ENCODE assay signal across 10 cellular contexts in the genomic region with DNA sequence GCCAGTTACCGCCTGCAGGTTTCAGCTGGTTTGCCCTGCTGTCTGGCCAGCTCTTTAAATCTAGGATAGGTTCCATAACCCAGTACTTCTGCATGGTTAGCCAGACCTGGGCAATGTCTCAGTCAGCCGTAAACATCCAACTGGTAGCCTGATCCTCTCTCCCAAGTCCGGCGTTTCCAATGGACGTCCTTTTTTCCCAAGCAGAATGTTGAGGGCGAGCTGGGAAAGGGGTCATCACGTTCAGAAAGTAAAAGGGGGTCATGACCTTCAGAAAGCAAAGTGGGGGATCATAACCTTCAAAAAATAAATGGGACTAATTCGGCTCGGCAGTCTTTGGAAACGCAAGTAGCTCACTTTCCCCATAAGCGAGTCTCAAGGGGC. TPM values are rescaled to one million over a fixed set of nuclear protein-coding genes. Genes with fewer than 3 reads are reported as not detected.
DNase-seq lines count a peak whose midpoint lies in the region; ATAC-seq and TF ChIP-seq lines count a peak whose summit lies in the region.
"Had no signal": no experiment of that assay in that cellular context is flagged by ENCODE, and none has a peak within 500 bp of the region (broad histone marks: within the 10 kb centered on the region; RNA-seq: fewer than 3 reads in every experiment).

No MANE protein-coding gene starts in this region.

- H3K4me2 ChIP-seq in GM23248 (ENCODE audit: unreplicated experiment), result no peak overlapping the region

- no peaks in the 10 kb centered on the region for H3F3A ChIP-seq in GM23248 (ENCODE audit: insufficient read depth)

- no peaks in the 10 kb centered on the region for H3K9me2 ChIP-seq in GM23248 (ENCODE audit: insufficient read depth)

- no peaks in the 10 kb centered on the region for H4K20me1 ChIP-seq in GM23248 (ENCODE audit: insufficient read depth)

- intact Hi-C loops in body of pancreas (cut with DNase I), result no loop called here

- no peaks in the 10 kb centered on the region for H3K79me2 ChIP-seq in ACC112 (ENCODE audit: control insufficient read depth, insufficient read depth, low read length, unreplicated experiment)
- H3K79me2 ChIP-seq in GM23248 (ENCODE audit: insufficient read depth), result no peaks in the 10 kb centered on the region

- H3K36me3 ChIP-seq in ACC112 (ENCODE audit: insufficient read depth, low read length) (no peaks in the 10 kb centered on the region), GM23248 (ENCODE audit: low read depth) (no peaks in the 10 kb centered on the region), body of pancreas (replicated peaks in 1 of 2; ENCODE audit: insufficient read depth in 1 of 2, low read depth in 2 of 2) (no peaks in the 10 kb centered on the region), muscle layer of duodenum (ENCODE audit: control insufficient read depth in 1 of 2, insufficient read depth in 2 of 2, low read length in 2 of 2) (no peaks in the 10 kb centered on the region)

- no peak for TF ChIP-seq POLR2A in body of pancreas (IDR thresholded peaks at IDR 0.05)

- H3K4me3 ChIP-seq in ACC112 (ENCODE audit: low read depth, low read length) (peak overlapping the region; percentile 68), GM23248 (no peak overlapping the region), body of pancreas (peak overlapping the region in 1 of 2 donors; percentile 38), muscle layer of duodenum (ENCODE audit: low read depth in 1 of 2, low read length in 2 of 2) (peak overlapping the region; percentile 62 to 70), foreskin fibroblast (ENCODE audit: low read depth in 1 of 2, low read length in 2 of 2) (no peak overlapping the region)

- no peak overlapping the region for H3K27ac ChIP-seq in ACC112 (ENCODE audit: low read depth, low read length)
- H3K27ac ChIP-seq in GM23248, result no peak overlapping the region
- peak overlapping the region in 3 of 4 donors; percentile 80 to 88 (median 82) for H3K27ac ChIP-seq in body of pancreas
- no peak overlapping the region for H3K27ac ChIP-seq in muscle layer of duodenum (ENCODE audit: low read length)

- H3K4me1 ChIP-seq in ACC112 (ENCODE audit: control insufficient read depth, insufficient read depth, low read length, unreplicated experiment) (no peaks in the 10 kb centered on the region), GM23248 (ENCODE audit: insufficient read depth) (no peaks in the 10 kb centered on the region), body of pancreas (no peaks in the 10 kb centered on the region), muscle layer of duodenum (ENCODE audit: control insufficient read depth in 1 of 2, insufficient read depth in 2 of 2, low read length in 2 of 2) (no peaks in the 10 kb centered on the region)

- ATAC-seq in body of pancreas (no peak), GM18502 (IDR thresholded peaks at IDR 0.05; ENCODE audit: poor library complexity, unreplicated experiment) (no peak), GM21447 (IDR thresholded peaks at IDR 0.05; ENCODE audit: unreplicated experiment) (no peak)

- 90 to 96% methylated on average over 11 of the region's 11 CpGs for WGBS in GM23248 (ENCODE audit: low coverage in 1 of 2, low lambda C conversion rate in 2 of 2, missing lambda C conversion rate in 2 of 2), 2 experiments
- 49 to 55% methylated on average over 11 of the region's 11 CpGs for WGBS in body of pancreas, 2 donors

- no peaks in the 10 kb centered on the region for H3K9me3 ChIP-seq in GM23248 (ENCODE audit: low read depth)
- H3K9me3 ChIP-seq in body of pancreas, result no peaks in the 10 kb centered on the region
- no peaks in the 10 kb centered on the region for H3K9me3 ChIP-seq in muscle layer of duodenum (ENCODE audit: control insufficient read depth in 1 of 2, low read length in 2 of 2)

- no peak overlapping the region for H3K9ac ChIP-seq in GM23248

- in situ Hi-C loops in GM23248 (cut with MboI), result no loop called here

- peaks cover 11% of the 10 kb centered on the region; the same call in 1 of the 2 replicates for H3K27me3 ChIP-seq in ACC112 (ENCODE audit: insufficient read depth, low read length)
- no peaks in the 10 kb centered on the region for H3K27me3 ChIP-seq in GM23248 (replicated peaks; ENCODE audit: insufficient read depth)
- no peaks in the 10 kb centered on the region for H3K27me3 ChIP-seq in body of pancreas
- no peaks in the 10 kb centered on the region for H3K27me3 ChIP-seq in muscle layer of duodenum (ENCODE audit: low read depth, low read length)

- DNase-seq in GM23248 (no peak), body of pancreas (peak in 1 of 4 donors; percentile 15), foreskin fibroblast (no peak), EL (no peak)
- DNase-seq: activated gamma-delta T cell, NCI-H82 had no signal

- TF ChIP-seq CTCF in body of pancreas (IDR thresholded peaks at IDR 0.05), result no peak
- no peak for TF ChIP-seq CTCF in foreskin fibroblast (IDR thresholded peaks at IDR 0.05; ENCODE audit: low read depth, low read length)

- H2AFZ ChIP-seq in ACC112 (ENCODE audit: low read length, unreplicated experiment), result no peak overlapping the region
- H2AFZ ChIP-seq in GM23248, result peak overlapping the region; percentile 90

RNA-seq across cellular contexts. Expression of gene PON3, which starts 0.4 kb away (rescaled TPM):
- total RNA-seq in GM23248 (2014; rRNA removed; shearing (Covaris generic)), result 1.4 TPM in 1 of 2 replicates, not detected in the other
- polyA plus RNA-seq in GM23248 (2016; fragmentation: Nextera tagmentation; extraction: Ambion mirVana), result 0.22 TPM in 1 of 2 replicates, not detected in the other
- total RNA-seq in body of pancreas, result 1 to 10 TPM; 3.0 to 7.0 TPM

RNA-seq across cellular contexts. Expression of gene PON2, which starts 39.1 kb away (rescaled TPM):
- 60.7 and 65.6 TPM in 2 replicates for total RNA-seq in GM23248 (2014; rRNA removed; shearing (Covaris generic))
- 89.1 and 99.7 TPM in 2 replicates for polyA plus RNA-seq in GM23248 (2016; fragmentation: Nextera tagmentation; extraction: Ambion mirVana)
- total RNA-seq in body of pancreas, result 100 to 1,000 TPM in 1 of 2 donors, 10 to 100 TPM in 1; 62.0 to 108 TPM

Comparison
In these comparisons a context has a peak if more than half of its experiments do, and no peak if none do; other contexts are left out.
1. H3K27ac ChIP-seq: peak in body of pancreas (3 of 4); none in ACC112 (single experiment), GM23248 (single experiment) and muscle layer of duodenum (single experiment).
2. H3K4me3 ChIP-seq: peak in ACC112 (single experiment) and muscle layer of duodenum (2 of 2); none in GM23248 (single experiment) and foreskin fibroblast (0 of 2).